In the genomic region with DNA sequence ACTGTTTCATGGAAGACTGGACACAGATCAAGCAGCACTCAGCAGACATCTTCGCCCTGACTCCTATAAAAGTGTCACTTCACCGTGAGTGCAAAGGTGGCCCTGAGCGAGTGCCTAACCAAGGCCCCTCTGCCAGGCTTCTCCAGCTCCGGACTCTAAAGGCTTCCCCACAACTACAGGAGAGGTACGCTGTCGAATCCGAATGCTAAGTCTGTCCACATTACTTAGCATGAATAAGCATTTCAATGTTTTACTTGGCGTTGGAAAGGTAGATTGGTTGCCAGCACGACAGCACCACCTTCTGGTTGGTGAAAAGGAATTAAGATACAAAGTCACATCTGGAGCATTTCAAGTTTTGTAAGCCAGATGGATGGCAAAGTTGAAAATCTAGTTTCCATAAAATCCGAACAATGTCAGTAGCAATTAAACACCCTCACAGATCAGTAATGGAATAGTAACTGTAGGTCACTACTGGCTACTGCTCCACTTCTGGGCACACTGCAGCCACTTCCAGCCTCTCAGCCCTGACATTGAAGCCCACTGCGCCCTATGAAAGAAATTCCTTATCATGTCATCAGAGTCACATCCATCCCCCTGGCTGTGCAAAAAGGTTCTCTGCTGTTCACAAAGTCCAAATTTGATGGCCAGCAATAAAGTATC, we compare ENCODE assay signal across 8 cellular contexts.
DNase-seq lines count a peak whose midpoint lies in the region; ATAC-seq and TF ChIP-seq lines count a peak whose summit lies in the region.

No MANE protein-coding gene starts in this region.

- H3K27ac Mint-ChIP-seq in CD4-positive, CD25-positive, alpha-beta regulatory T cell, result no peak overlapping the region

- H3K4me1 ChIP-seq in CD4-positive, CD25-positive, alpha-beta regulatory T cell (ENCODE audit: control insufficient read depth, insufficient read depth, low read length, poor library complexity, severe bottlenecking), result no peaks in the 10 kb centered on the region
- H3K4me1 ChIP-seq in lower lobe of right lung, result peaks cover 29% of the 10 kb centered on the region

- peak in 1 of 2 donors; percentile 46 for ATAC-seq in CD4-positive, CD25-positive, alpha-beta regulatory T cell (ENCODE audit: low read depth in 2 of 2)
- ATAC-seq in lower lobe of right lung (peak; percentile 88 to 89), HG03139 (IDR thresholded peaks at IDR 0.05; ENCODE audit: unreplicated experiment) (no peak)

- H3K4me3 ChIP-seq in CD4-positive, CD25-positive, alpha-beta regulatory T cell (ENCODE audit: low read depth, low read length), result no peak overlapping the region
- peak overlapping the region; percentile 10 for H3K4me3 ChIP-seq in lower lobe of right lung

- peaks cover 3% of the 10 kb centered on the region for H3K36me3 ChIP-seq in CD4-positive, CD25-positive, alpha-beta regulatory T cell (ENCODE audit: control insufficient read depth, insufficient read depth, low read length)
- H3K36me3 ChIP-seq in lower lobe of right lung, result no peaks in the 10 kb centered on the region

- H3K27ac ChIP-seq in CD4-positive, CD25-positive, alpha-beta regulatory T cell (ENCODE audit: insufficient read depth, low read length, poor library complexity, severe bottlenecking), result no peak overlapping the region
- no peak overlapping the region for H3K27ac ChIP-seq in lower lobe of right lung

- no peak overlapping the region for H3K4me3 Mint-ChIP-seq in CD4-positive, CD25-positive, alpha-beta regulatory T cell

- TF ChIP-seq CTCF in lower lobe of right lung (IDR thresholded peaks at IDR 0.05), result peak; percentile 67

- peaks cover 28% of the 10 kb centered on the region for H3K36me3 Mint-ChIP-seq in CD4-positive, CD25-positive, alpha-beta regulatory T cell

- H3K27me3 ChIP-seq in CD4-positive, CD25-positive, alpha-beta regulatory T cell (ENCODE audit: control insufficient read depth, insufficient read depth, low read length), result no peaks in the 10 kb centered on the region
- no peaks in the 10 kb centered on the region for H3K27me3 ChIP-seq in lower lobe of right lung (ENCODE audit: low read depth)

- H3K27me3 Mint-ChIP-seq in CD4-positive, CD25-positive, alpha-beta regulatory T cell, result no peaks in the 10 kb centered on the region

- peaks cover 3 to 16% (median 10%) of the 10 kb centered on the region in 4 donors for H3K4me1 Mint-ChIP-seq in CD4-positive, CD25-positive, alpha-beta regulatory T cell

- POLR2A ChIA-PET in HEK293T (lab: Yijun Ruan, JAX), result no interaction called here

- intact Hi-C loops in lower lobe of right lung (cut with DNase I), result loop anchor here (10.0 kb wide), 1 partner anchor 224 kb away; no protein-coding TSS in a partner anchor

- peak; percentile 18 to 76 (median 52) for DNase-seq in CD4-positive, CD25-positive, alpha-beta regulatory T cell
- DNase-seq in HEK293T (ENCODE audit: extremely low spot score) (peak; percentile 58), NCI-H446 treated with DMSO at 0.1 percent for 48 hours (lab: John Stamatoyannopoulos, UW) (peak; percentile 67), lower lobe of right lung (no peak)
- DNase-seq in activated CD4-positive, alpha-beta T cell treated with anti-CD3 and anti-CD28 coated beads for 48 hours, result peak; percentile 65
- peak; percentile 13 for DNase-seq in effector CD4-positive, alpha-beta T cell
- peak; percentile 5 to 46 (median 22) for DNase-seq in stimulated activated CD4-positive, alpha-beta T cell treated with anti-CD3 and anti-CD28 coated beads, TNF-alpha, amount 100 ng/mL, for 48 hours (ENCODE audit: low read depth in 3 of 3)

- H3K9me3 ChIP-seq in CD4-positive, CD25-positive, alpha-beta regulatory T cell (ENCODE audit: control insufficient read depth in 2 of 2, low read length in 2 of 2), result no peaks in the 10 kb centered on the region
- no peaks in the 10 kb centered on the region for H3K9me3 ChIP-seq in lower lobe of right lung

- H3K9me3 Mint-ChIP-seq in CD4-positive, CD25-positive, alpha-beta regulatory T cell, result no peaks in the 10 kb centered on the region

- CTCF ChIA-PET in HEK293T (lab: Yijun Ruan, JAX), result interaction anchor here (0.5 to 1.2 kb wide), 4 partner anchors 208 to 275 kb away, joined by 3 to 4 read pairs (median 3); no protein-coding TSS in a partner anchor

TF ChIP-seq in HEK293T, 16 proteins besides CTCF, POLR2A, EP300 and RAD21:
- TF ChIP-seq, protein P1, sequence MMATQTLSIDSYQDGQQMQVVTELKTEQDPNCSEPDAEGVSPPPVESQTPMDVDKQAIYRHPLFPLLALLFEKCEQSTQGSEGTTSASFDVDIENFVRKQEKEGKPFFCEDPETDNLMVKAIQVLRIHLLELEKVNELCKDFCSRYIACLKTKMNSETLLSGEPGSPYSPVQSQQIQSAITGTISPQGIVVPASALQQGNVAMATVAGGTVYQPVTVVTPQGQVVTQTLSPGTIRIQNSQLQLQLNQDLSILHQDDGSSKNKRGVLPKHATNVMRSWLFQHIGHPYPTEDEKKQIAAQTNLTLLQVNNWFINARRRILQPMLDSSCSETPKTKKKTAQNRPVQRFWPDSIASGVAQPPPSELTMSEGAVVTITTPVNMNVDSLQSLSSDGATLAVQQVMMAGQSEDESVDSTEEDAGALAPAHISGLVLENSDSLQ (IDR thresholded peaks at IDR 0.05), result peak; percentile 50
- no peak for TF ChIP-seq FOXM1 (IDR thresholded peaks at IDR 0.05; ENCODE audit: borderline replicate concordance)
